15 cellular contexts compared by ENCODE assay signal in genomic region chr3:168048414-168049330, GRCh38. TPM values are rescaled to one million over a fixed set of nuclear protein-coding genes. Genes with fewer than 3 reads are reported as not detected.
DNase-seq lines count a peak whose midpoint lies in the region; ATAC-seq and TF ChIP-seq lines count a peak whose summit lies in the region.
"Had no signal": no experiment of that assay in that cellular context is flagged by ENCODE, and none has a peak within 500 bp of the region (broad histone marks: within the 10 kb centered on the region; RNA-seq: fewer than 3 reads in every experiment).

No MANE protein-coding gene starts in this region.

- no peak for TF ChIP-seq POLR2A in gastrocnemius medialis (IDR thresholded peaks at IDR 0.05)

- H3K9me2 ChIP-seq in SK-N-SH, result no peaks in the 10 kb centered on the region

- intact Hi-C loops in gastrocnemius medialis (cut with DNase I; ENCODE audit: low total_unique reads), result no loop called here
- intact Hi-C loops in activated CD4-positive, alpha-beta T cell treated with anti-CD3 and anti-CD28 coated beads for 36 hours (cut with DNase I, micrococcal nuclease), result loop anchor here (2.0 to 10.0 kb wide), 4 partner anchors 46 to 799 kb away; partner anchors contain the start of gene GOLIM4 (in 1 of the 2)

- H3K9me3 Mint-ChIP-seq in endothelial cell (ENCODE audit: unreplicated experiment), result no peaks in the 10 kb centered on the region
- no peaks in the 10 kb centered on the region for H3K9me3 Mint-ChIP-seq in activated CD4-positive, alpha-beta T cell treated with anti-CD3 and anti-CD28 coated beads for 36 hours (ENCODE audit: low read depth)
- H3K9me3 Mint-ChIP-seq: activated naive CD4-positive, alpha-beta T cell treated with anti-CD3 and anti-CD28 coated beads for 36 hours; CD4-positive, alpha-beta memory T cell; type B pancreatic cell had no signal

- peak; percentile 19 to 54 for DNase-seq in NCI-H2081 (lab: John Stamatoyannopoulos, UW)
- no peak for DNase-seq in NCI-H2081 treated with DMSO at 0.1 percent for 48 hours (lab: John Stamatoyannopoulos, UW)
- no peak for DNase-seq in gastrocnemius medialis
- no peak for DNase-seq in endothelial cell (ENCODE audit: low spot score)
- no peak for DNase-seq in SK-N-SH
- DNase-seq in activated CD4-positive, alpha-beta T cell treated with anti-CD3 and anti-CD28 coated beads for 36 hours, result no peak
- DNase-seq: activated naive CD4-positive, alpha-beta T cell treated with anti-CD3 and anti-CD28 coated beads for 36 hours; CD4-positive, alpha-beta memory T cell; central memory CD4-positive, alpha-beta T cell; foreskin keratinocyte; stimulated activated CD4-positive, alpha-beta T cell treated with anti-CD3 and anti-CD28 coated beads, Interleukin-2, amount 100 ng/mL, for 48 hours had no signal

- POLR2A ChIA-PET in SK-N-SH (lab: Yijun Ruan, JAX), result no interaction called here
- POLR2A ChIA-PET in activated CD4-positive, alpha-beta T cell treated with anti-CD3 and anti-CD28 coated beads for 36 hours (lab: Charles Lee), result no interaction called here

- ATAC-seq in gastrocnemius medialis, result no peak
- ATAC-seq in activated CD4-positive, alpha-beta T cell treated with anti-CD3 and anti-CD28 coated beads for 36 hours, result no peak
- ATAC-seq: foreskin keratinocyte had no signal

- peaks cover 6% of the 10 kb centered on the region for H3F3A ChIP-seq in SK-N-SH (replicated peaks; ENCODE audit: insufficient read depth)

- peaks cover 13% of the 10 kb centered on the region for H3K4me1 ChIP-seq in iPS-20b (ENCODE audit: insufficient read depth, low read length)
- H3K4me1 ChIP-seq in gastrocnemius medialis, result peaks cover 36 to 53% of the 10 kb centered on the region in 2 donors
- peaks cover 5 to 23% of the 10 kb centered on the region in 2 experiments for H3K4me1 ChIP-seq in SK-N-SH (ENCODE audit: control insufficient read depth in 1 of 2, insufficient read depth in 2 of 2, low read depth in 1 of 2, low read length in 1 of 2)
- H3K4me1 ChIP-seq: foreskin keratinocyte had no signal

- H3K27ac ChIP-seq in VCaP (peak overlapping the region; percentile 19; the same call in 1 of the 2 replicates), iPS-20b (ENCODE audit: low read length) (peak overlapping the region; percentile 62), gastrocnemius medialis (peak overlapping the region; percentile 43 to 60 (median 56)), SK-N-SH (ENCODE audit: low read depth in 2 of 2, low read length in 1 of 2) (no peak overlapping the region; a peak in 1 of 4 replicates)
- H3K27ac ChIP-seq: foreskin keratinocyte had no signal

- H3K9me3 ChIP-seq in iPS-20b (ENCODE audit: insufficient read depth, low read depth, low read length) (no peaks in the 10 kb centered on the region), gastrocnemius medialis (no peaks in the 10 kb centered on the region), SK-N-SH (no peaks in the 10 kb centered on the region)

- H3K27ac Mint-ChIP-seq in endothelial cell (ENCODE audit: unreplicated experiment), result no peak overlapping the region
- no peak overlapping the region for H3K27ac Mint-ChIP-seq in activated CD4-positive, alpha-beta T cell treated with anti-CD3 and anti-CD28 coated beads for 36 hours
- H3K27ac Mint-ChIP-seq: activated naive CD4-positive, alpha-beta T cell treated with anti-CD3 and anti-CD28 coated beads for 36 hours; CD4-positive, alpha-beta memory T cell; progenitor cell of endocrine pancreas; type B pancreatic cell had no signal

- no peak overlapping the region for H3K4me3 Mint-ChIP-seq in endothelial cell (ENCODE audit: unreplicated experiment)
- H3K4me3 Mint-ChIP-seq in activated CD4-positive, alpha-beta T cell treated with anti-CD3 and anti-CD28 coated beads for 36 hours, result no peak overlapping the region
- H3K4me3 Mint-ChIP-seq: activated naive CD4-positive, alpha-beta T cell treated with anti-CD3 and anti-CD28 coated beads for 36 hours; CD4-positive, alpha-beta memory T cell; type B pancreatic cell had no signal

- no peak for TF ChIP-seq CTCF in VCaP (conservative IDR thresholded peaks at IDR 0.05)
- TF ChIP-seq CTCF in gastrocnemius medialis (IDR thresholded peaks at IDR 0.05 in 4 of 5, conservative IDR thresholded peaks at IDR 0.05 in 1 of 5), result no peak
- TF ChIP-seq CTCF in endothelial cell (IDR thresholded peaks at IDR 0.05; ENCODE audit: unreplicated experiment), result no peak
- TF ChIP-seq CTCF in SK-N-SH (IDR thresholded peaks at IDR 0.05), result no peak

- in situ Hi-C loops in gastrocnemius medialis (cut with MboI; ENCODE audit: low sequenced_read_pairs in 4 of 4), result loop anchor here (5.0 to 10.0 kb wide), 3 partner anchors 46 to 114 kb away; partner anchors contain the start of gene GOLIM4 (in 1 of the 4)

- H3K36me3 Mint-ChIP-seq in endothelial cell (ENCODE audit: low read depth, unreplicated experiment), result no peaks in the 10 kb centered on the region
- H3K36me3 Mint-ChIP-seq in activated CD4-positive, alpha-beta T cell treated with anti-CD3 and anti-CD28 coated beads for 36 hours (ENCODE audit: low read depth), result no peaks in the 10 kb centered on the region
- H3K36me3 Mint-ChIP-seq: CD4-positive, alpha-beta memory T cell; type B pancreatic cell had no signal

- H2AFZ ChIP-seq in SK-N-SH (ENCODE audit: low read depth), result no peak overlapping the region

- no peak for TF ChIP-seq RAD21 in SK-N-SH (IDR thresholded peaks at IDR 0.05; ENCODE audit: low read length)

- H3K27me3 Mint-ChIP-seq in endothelial cell (ENCODE audit: unreplicated experiment), result peaks cover 2% of the 10 kb centered on the region
- H3K27me3 Mint-ChIP-seq in activated CD4-positive, alpha-beta T cell treated with anti-CD3 and anti-CD28 coated beads for 36 hours, result peaks cover 3% of the 10 kb centered on the region
- H3K27me3 Mint-ChIP-seq: progenitor cell of endocrine pancreas had no signal

- no peaks in the 10 kb centered on the region for H3K36me3 ChIP-seq in iPS-20b (ENCODE audit: insufficient read depth, low read depth, low read length)
- H3K36me3 ChIP-seq in gastrocnemius medialis, result no peaks in the 10 kb centered on the region
- H3K36me3 ChIP-seq in SK-N-SH (replicated peaks in 1 of 2; ENCODE audit: control insufficient read depth in 1 of 2, insufficient read depth in 2 of 2, low read length in 1 of 2), result no peaks in the 10 kb centered on the region

- H3K9ac ChIP-seq in iPS-20b (ENCODE audit: low read depth, low read length) (no peak overlapping the region), SK-N-SH (no peak overlapping the region)

- CTCF ChIA-PET in SK-N-SH (lab: Yijun Ruan, JAX), result interaction anchor here (0.9 to 6.1 kb wide), 24 partner anchors 8 to 799 kb away, joined by 3 to 78 read pairs (median 6); partner anchors contain the start of gene GOLIM4
- CTCF ChIA-PET in activated CD4-positive, alpha-beta T cell treated with anti-CD3 and anti-CD28 coated beads for 36 hours (lab: Charles Lee), result interaction anchor here (1.0 to 5.7 kb wide), 5 partner anchors 8 to 799 kb away, joined by 3 to 58 read pairs (median 3); no protein-coding TSS in a partner anchor

- WGBS in SK-N-SH (ENCODE audit: low lambda C conversion rate), result 90% methylated on average over 5 of the region's 5 CpGs

- peaks cover 77% of the 10 kb centered on the region for H3K79me2 ChIP-seq in SK-N-SH (ENCODE audit: insufficient read depth)

- H3K4me2 ChIP-seq in SK-N-SH, result no peak overlapping the region

- H3K4me3 ChIP-seq in iPS-20b (ENCODE audit: low read length), result 0 out of 2 replicates have a peak overlapping the region, but pooled peaks have one; percentile 3
- H3K4me3 ChIP-seq in gastrocnemius medialis, result no peak overlapping the region
- H3K4me3 ChIP-seq in SK-N-SH (ENCODE audit: low read depth in 2 of 2, low read length in 1 of 2), result no peak overlapping the region

- H4K20me1 ChIP-seq in SK-N-SH (ENCODE audit: insufficient read depth), result peaks cover 45% of the 10 kb centered on the region

- H3K4me1 Mint-ChIP-seq in endothelial cell (ENCODE audit: unreplicated experiment), result peaks cover 14% of the 10 kb centered on the region
- H3K4me1 Mint-ChIP-seq in activated CD4-positive, alpha-beta T cell treated with anti-CD3 and anti-CD28 coated beads for 36 hours, result no peaks in the 10 kb centered on the region
- H3K4me1 Mint-ChIP-seq: CD4-positive, alpha-beta memory T cell had no signal

- TF ChIP-seq EP300 in SK-N-SH (IDR thresholded peaks at IDR 0.05; ENCODE audit: borderline replicate concordance in 1 of 2, low read depth in 1 of 2, low read length in 1 of 2), result no peak

- H3K27me3 ChIP-seq in iPS-20b (ENCODE audit: insufficient read depth, low read length) (no peaks in the 10 kb centered on the region), gastrocnemius medialis (no peaks in the 10 kb centered on the region), SK-N-SH (ENCODE audit: insufficient read depth) (no peaks in the 10 kb centered on the region)
- H3K27me3 ChIP-seq: foreskin keratinocyte had no signal

TF ChIP-seq in SK-N-SH, 30 proteins besides CTCF, POLR2A, EP300 and RAD21 (continues in another document):
- TF ChIP-seq IRF3 (IDR thresholded peaks at IDR 0.05; ENCODE audit: low read depth, low read length), result no peak
- TF ChIP-seq TAF1 (IDR thresholded peaks at IDR 0.05; ENCODE audit: borderline replicate concordance, low read depth, low read length), result no peak
- no peak for TF ChIP-seq USF2 (IDR thresholded peaks at IDR 0.05; ENCODE audit: borderline replicate concordance, low read depth, low read length)

RNA-seq across cellular contexts. Expression of gene GOLIM4, which starts 47.1 kb away (rescaled TPM):
- 10 to 100 TPM; 13.0 to 20.8 (median 17.8) TPM for total RNA-seq in gastrocnemius medialis
- total RNA-seq in endothelial cell (ENCODE audit: unreplicated experiment), result 35.9 TPM
- polyA plus RNA-seq in SK-N-SH (2012; rRNA removed), result 38.3 and 42.3 TPM in 2 replicates
- polyA plus RNA-seq in SK-N-SH (2012; cell fraction: cytosol; rRNA removed), result 43.6 and 44.5 TPM in 2 replicates
- polyA plus RNA-seq in SK-N-SH (2012; cell fraction: nucleus; rRNA removed), result 15.9 and 22.9 TPM in 2 replicates
- 1 to 10 TPM; 3.2 to 4.1 TPM for total RNA-seq in activated CD4-positive, alpha-beta T cell treated with anti-CD3 and anti-CD28 coated beads for 36 hours

Comparison
In these comparisons a context has a peak if more than half of its experiments do, and no peak if none do; other contexts are left out.
1. DNase-seq: peak in NCI-H2081 (2 of 2); none in NCI-H2081 treated with DMSO at 0.1 percent for 48 hours (single experiment), gastrocnemius medialis (0 of 2), endothelial cell (single experiment), SK-N-SH (single experiment) and activated CD4-positive, alpha-beta T cell treated with anti-CD3 and anti-CD28 coated beads for 36 hours (single experiment).
2. H3K27ac ChIP-seq: peak in VCaP (single experiment), iPS-20b (single experiment) and gastrocnemius medialis (4 of 4); none in SK-N-SH (0 of 2).